28 cellular contexts compared by ENCODE assay signal in the genomic region with DNA sequence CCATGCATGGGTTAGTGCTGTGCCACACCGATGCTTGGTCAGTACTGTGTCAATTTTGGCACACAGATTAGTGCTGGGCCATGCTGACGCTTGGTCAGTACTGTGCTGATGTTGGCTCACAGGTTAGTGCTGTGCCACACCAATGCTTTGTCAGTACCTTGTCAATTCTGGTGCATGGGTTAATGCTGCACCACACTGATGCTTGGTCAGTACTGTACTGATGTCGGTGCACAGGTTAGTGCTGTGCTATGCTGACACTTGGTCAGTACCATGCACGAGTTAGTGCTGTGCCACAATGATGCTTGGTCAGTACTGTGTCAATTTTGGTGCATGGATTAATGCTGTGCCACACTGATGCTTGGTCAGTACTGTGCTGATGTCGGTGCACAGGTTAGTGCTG.
"Had no signal": no experiment of that assay in that cellular context is flagged by ENCODE, and none has a peak within 500 bp of the region (broad histone marks: within the 10 kb centered on the region; RNA-seq: fewer than 3 reads in every experiment).

No MANE protein-coding gene starts in this region.

- H3K4me3 ChIP-seq: ovary, psoas muscle, skin epidermis, smooth muscle cell, spleen, suprapubic skin, testis, tibial artery, transverse colon, upper lobe of left lung, uterus had no signal

- H3K4me1 ChIP-seq: psoas muscle, uterus had no signal

- H3K9ac ChIP-seq: parathyroid adenoma had no signal

- ATAC-seq: naive thymus-derived CD8-positive, alpha-beta T cell; natural killer cell treated with Interleukin-12 subunit alpha and Interleukin-12 subunit beta and Interleukin-15 and Interleukin-18, amount 100 ng/mL, for 72 hours; right cardiac atrium; sciatic nerve; stimulated activated memory B cell treated with anti-CD40 and anti-IgM and Interleukin-4, amounts not matched to agents 10 μg/mL and 1 μg/mL and 100 μg/mL, for 72 hours; stimulated activated naive CD8-positive, alpha-beta T cell treated with anti-CD3 and anti-CD28 coated beads, Interleukin-15, amount 100 ng/mL, for 72 hours; stimulated activated naive CD8-positive, alpha-beta T cell treated with anti-CD3 and anti-CD28 coated beads, Interleukin-15, Interleukin-2, amounts not matched to agents 100 U/mL and 50 U/mL, for 24 hours had no signal

- H3K27me3 ChIP-seq: ovary, spleen, suprapubic skin, testis, tibial artery, transverse colon, upper lobe of left lung, uterus had no signal

- H2AFZ ChIP-seq: parathyroid adenoma had no signal

- H3K36me3 ChIP-seq: ovary, suprapubic skin, tibial artery, transverse colon, upper lobe of left lung, uterus had no signal

- H3K9me3 ChIP-seq: ovary, psoas muscle, spleen, suprapubic skin, testis, tibial artery, transverse colon, upper lobe of left lung, uterus had no signal

- DNase-seq: naive B cell; naive thymus-derived CD8-positive, alpha-beta T cell; nephron progenitor cell; occipital lobe; ovary; psoas muscle; right cardiac atrium; spleen; stimulated activated CD4-positive, alpha-beta T cell treated with anti-CD3 and anti-CD28 coated beads, Interleukin-12 subunit alpha, Interleukin-12 subunit beta, amount 100 ng/mL, for 4 hours; stimulated activated CD4-positive, alpha-beta T cell treated with anti-CD3 and anti-CD28 coated beads, Interleukin-1b, Interleukin-23, amount 100 ng/mL, for 48 hours; stimulated activated CD4-positive, alpha-beta T cell treated with anti-CD3 and anti-CD28 coated beads, Interleukin-4, amount 100 ng/mL, for 1 hour; stimulated activated CD4-positive, alpha-beta T cell treated with anti-CD3 and anti-CD28 coated beads, Interleukin-4, amount 100 ng/mL, for 4 hours; stimulated activated CD8-positive, alpha-beta memory T cell treated with anti-CD3 and anti-CD28 coated beads, Interleukin-4, amount 100 ng/mL, for 48 hours; stimulated activated naive CD4-positive, alpha-beta T cell; stimulated activated naive CD8-positive, alpha-beta T cell treated with anti-CD3 and anti-CD28 coated beads, Interleukin-15, amount 100 ng/mL, for 72 hours; stimulated activated naive CD8-positive, alpha-beta T cell treated with anti-CD3 and anti-CD28 coated beads, Interleukin-15, Interleukin-2, amounts not matched to agents 100 U/mL and 50 U/mL, for 24 hours; testis; tibial artery; transverse colon; upper lobe of left lung; uterus had no signal

- H3K4me2 ChIP-seq: smooth muscle cell had no signal

- H3K27ac ChIP-seq: ovary, parathyroid adenoma, psoas muscle, skin epidermis, spleen, suprapubic skin, testis, tibial artery, transverse colon, upper lobe of left lung, uterus had no signal
